ENCODE assay signal across 1 cellular context in the genomic region with DNA sequence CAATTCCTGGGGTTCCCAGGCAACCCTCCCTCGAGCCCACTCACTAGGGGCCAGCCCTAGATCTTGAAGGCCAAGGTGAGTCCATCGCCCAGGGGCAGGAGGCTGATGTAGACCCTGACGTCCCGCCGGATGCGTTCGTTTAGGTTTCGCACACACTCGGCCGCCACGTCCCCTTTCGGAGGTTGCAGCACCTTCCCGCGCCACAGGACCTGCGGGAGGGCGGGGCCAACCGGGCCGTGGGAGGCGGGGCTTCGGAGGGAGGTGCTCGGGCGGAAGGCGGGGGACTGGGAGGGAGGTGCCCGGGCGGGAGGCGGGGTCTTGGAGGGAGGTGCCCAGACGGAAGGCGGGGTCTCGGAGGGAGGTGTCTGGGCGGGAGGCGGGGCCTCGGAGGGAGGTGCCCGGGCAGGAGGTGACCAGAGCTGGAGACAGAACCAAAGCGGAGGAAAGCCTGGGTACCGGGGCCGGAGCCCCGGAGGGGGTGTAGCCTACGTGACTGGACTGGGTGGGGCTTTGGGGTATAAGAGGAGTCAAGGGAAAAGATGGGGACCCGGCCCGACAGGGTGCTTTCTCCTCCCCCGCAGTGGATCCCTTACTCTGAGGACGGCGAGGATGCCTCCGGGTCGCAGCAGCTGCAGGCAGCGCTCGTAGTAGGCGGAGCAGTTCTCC.
TF ChIP-seq lines count a peak whose summit lies in the region.

No MANE protein-coding gene starts in this region.

TF ChIP-seq in SK-N-SH, 30 proteins besides CTCF, POLR2A, EP300 and RAD21 (continued from another document):
- TF ChIP-seq, protein P1, sequence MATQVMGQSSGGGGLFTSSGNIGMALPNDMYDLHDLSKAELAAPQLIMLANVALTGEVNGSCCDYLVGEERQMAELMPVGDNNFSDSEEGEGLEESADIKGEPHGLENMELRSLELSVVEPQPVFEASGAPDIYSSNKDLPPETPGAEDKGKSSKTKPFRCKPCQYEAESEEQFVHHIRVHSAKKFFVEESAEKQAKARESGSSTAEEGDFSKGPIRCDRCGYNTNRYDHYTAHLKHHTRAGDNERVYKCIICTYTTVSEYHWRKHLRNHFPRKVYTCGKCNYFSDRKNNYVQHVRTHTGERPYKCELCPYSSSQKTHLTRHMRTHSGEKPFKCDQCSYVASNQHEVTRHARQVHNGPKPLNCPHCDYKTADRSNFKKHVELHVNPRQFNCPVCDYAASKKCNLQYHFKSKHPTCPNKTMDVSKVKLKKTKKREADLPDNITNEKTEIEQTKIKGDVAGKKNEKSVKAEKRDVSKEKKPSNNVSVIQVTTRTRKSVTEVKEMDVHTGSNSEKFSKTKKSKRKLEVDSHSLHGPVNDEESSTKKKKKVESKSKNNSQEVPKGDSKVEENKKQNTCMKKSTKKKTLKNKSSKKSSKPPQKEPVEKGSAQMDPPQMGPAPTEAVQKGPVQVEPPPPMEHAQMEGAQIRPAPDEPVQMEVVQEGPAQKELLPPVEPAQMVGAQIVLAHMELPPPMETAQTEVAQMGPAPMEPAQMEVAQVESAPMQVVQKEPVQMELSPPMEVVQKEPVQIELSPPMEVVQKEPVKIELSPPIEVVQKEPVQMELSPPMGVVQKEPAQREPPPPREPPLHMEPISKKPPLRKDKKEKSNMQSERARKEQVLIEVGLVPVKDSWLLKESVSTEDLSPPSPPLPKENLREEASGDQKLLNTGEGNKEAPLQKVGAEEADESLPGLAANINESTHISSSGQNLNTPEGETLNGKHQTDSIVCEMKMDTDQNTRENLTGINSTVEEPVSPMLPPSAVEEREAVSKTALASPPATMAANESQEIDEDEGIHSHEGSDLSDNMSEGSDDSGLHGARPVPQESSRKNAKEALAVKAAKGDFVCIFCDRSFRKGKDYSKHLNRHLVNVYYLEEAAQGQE (IDR thresholded peaks at IDR 0.05; ENCODE audit: low read depth, low read length), result no peak
